ENCODE assay signal across 26 cellular contexts in the genomic region with DNA sequence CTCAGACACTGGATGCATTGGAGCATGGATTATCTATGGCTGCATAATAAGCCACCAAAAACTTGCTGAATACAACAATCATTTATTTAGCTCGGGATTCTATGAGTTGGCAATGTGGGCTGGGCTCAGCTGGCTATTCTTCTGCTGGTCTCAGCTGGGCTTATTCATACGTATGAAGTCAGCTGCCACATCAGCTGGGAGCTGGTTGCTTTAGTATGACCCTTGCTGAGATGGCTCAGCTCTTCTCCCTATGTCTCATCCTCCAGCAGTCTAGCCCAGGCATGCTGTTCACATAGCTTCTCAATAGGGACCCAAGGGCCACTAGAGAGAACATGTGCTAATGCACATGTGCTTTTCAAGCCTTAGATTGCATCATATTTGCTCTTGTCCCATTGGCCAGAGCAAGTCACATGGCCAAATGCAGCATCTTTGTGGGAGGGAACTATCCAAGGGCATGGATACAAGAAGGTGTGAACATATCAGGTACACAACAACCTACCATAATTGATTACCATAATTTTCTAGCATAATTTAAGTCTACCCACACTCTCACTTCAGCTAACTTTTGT.
"Had no signal": no experiment of that assay in that cellular context is flagged by ENCODE, and none has a peak within 500 bp of the region (broad histone marks: within the 10 kb centered on the region; RNA-seq: fewer than 3 reads in every experiment).

No MANE protein-coding gene starts in this region.

- H3K36me3 ChIP-seq: esophagus muscularis mucosa, gastrocnemius medialis, neutrophil, ovary, prostate gland, right atrium auricular region, tibial artery had no signal

- H3K9me3 ChIP-seq: esophagus muscularis mucosa, gastrocnemius medialis, neutrophil, ovary, prostate gland, right atrium auricular region, tibial artery had no signal

- H3K4me3 ChIP-seq: esophagus muscularis mucosa, gastrocnemius medialis, ovary, prostate gland, right atrium auricular region, tibial artery had no signal

- FAIRE-seq: colon, islet of Langerhans, TTC549 had no signal

- H3K27ac ChIP-seq: esophagus muscularis mucosa, gastrocnemius medialis, neutrophil, ovary, prostate gland, right atrium auricular region, tibial artery had no signal

- H3K27me3 ChIP-seq: esophagus muscularis mucosa, gastrocnemius medialis, neutrophil, ovary, right atrium auricular region, tibial artery had no signal

- DNase-seq: activated CD4-positive, alpha-beta T cell treated with anti-CD3 and anti-CD28 coated beads for 1 hour; activated CD4-positive, alpha-beta T cell treated with anti-CD3 and anti-CD28 coated beads, Interleukin-2, amount 50 U/mL, for 4 hours; activated CD8-positive, alpha-beta memory T cell treated with anti-CD3 and anti-CD28 coated beads for 24 hours; activated CD8-positive, alpha-beta memory T cell treated with anti-CD3 and anti-CD28 coated beads, Interleukin-2, amount 50 U/mL, for 4 hours; activated T-cell treated with anti-CD3 and anti-CD28 coated beads, Interleukin-2, amount 50 U/mL, for 24 hours; aorta; central memory CD4-positive, alpha-beta T cell; effector memory CD4-positive, alpha-beta T cell; gastrocnemius medialis; hypothalamus; left cardiac atrium; mesenchymal stem cell; ovary; stimulated activated CD4-positive, alpha-beta T cell treated with anti-CD3 and anti-CD28 coated beads, Interleukin-12 subunit alpha, Interleukin-12 subunit beta, amount 100 ng/mL, for 4 hours; stimulated activated CD4-positive, alpha-beta T cell treated with anti-CD3 and anti-CD28 coated beads, Interleukin-4, amount 100 ng/mL, for 4 hours; stimulated activated naive CD8-positive, alpha-beta T cell treated with anti-CD3 and anti-CD28 coated beads, Interleukin-15, amount 100 ng/mL, for 72 hours; tibial artery had no signal

- H3K4me1 ChIP-seq: esophagus muscularis mucosa, prostate gland had no signal

- ATAC-seq: activated naive CD4-positive, alpha-beta T cell treated with anti-CD3 and anti-CD28 coated beads, Interleukin-2, amount 50 U/mL, for 72 hours; activated T-helper 17 cell treated with anti-CD3 and anti-CD28 coated beads, Interleukin-2, amount 50 U/mL, for 72 hours; gastrocnemius medialis; left cardiac atrium; stimulated activated naive CD8-positive, alpha-beta T cell treated with anti-CD3 and anti-CD28 coated beads, Interleukin-15, amount 100 ng/mL, for 72 hours had no signal
